In the genomic region with DNA sequence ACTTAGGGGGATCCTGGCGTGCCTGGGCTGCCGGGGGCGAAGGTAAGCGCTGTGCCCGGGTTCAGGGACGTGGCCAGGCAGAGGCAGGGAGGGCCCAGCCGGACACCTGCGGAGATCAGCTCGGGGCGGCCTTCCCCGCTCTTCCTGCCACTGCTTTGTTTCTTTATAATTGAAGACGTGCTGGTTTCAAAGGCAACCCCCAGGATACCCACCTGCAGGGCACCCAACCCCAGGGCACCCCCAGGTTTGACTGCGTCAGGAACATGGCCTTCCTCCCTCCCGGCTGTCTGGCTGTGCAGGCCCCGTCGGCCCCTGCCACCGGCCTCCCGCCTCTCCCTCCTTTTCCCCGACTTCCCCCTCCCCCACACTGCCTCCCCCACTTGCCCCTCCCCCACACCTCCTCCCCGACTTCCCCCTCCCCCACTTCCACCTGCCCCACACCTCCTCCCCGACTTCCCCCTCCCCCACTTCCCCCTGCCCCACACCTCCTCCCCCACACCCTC, we compare ENCODE assay signal across 20 cellular contexts.
"Had no signal": no experiment of that assay in that cellular context is flagged by ENCODE, and none has a peak within 500 bp of the region (broad histone marks: within the 10 kb centered on the region; RNA-seq: fewer than 3 reads in every experiment).

No MANE protein-coding gene starts in this region.

- DNase-seq: activated naive CD4-positive, alpha-beta T cell; activated T-cell treated with anti-CD3 and anti-CD28 coated beads, Interleukin-2, amount 50 U/mL, for 1 hour; adrenal gland; brain microvascular endothelial cell; caudate nucleus; esophagus squamous epithelium; gastrocnemius medialis; hippocampal formation; left ventricle myocardium superior; mammary epithelial cell; nucleus accumbens; small intestine; stimulated activated CD4-positive, alpha-beta T cell treated with anti-CD3 and anti-CD28 coated beads, Interleukin-2, amount 100 ng/mL, for 24 hours; stimulated activated naive CD8-positive, alpha-beta T cell treated with anti-CD3 and anti-CD28 coated beads, Interleukin-15, amount 100 ng/mL, for 72 hours; transverse colon had no signal

- H3K36me3 ChIP-seq: gastrocnemius medialis, transverse colon had no signal

- ATAC-seq: gastrocnemius medialis; left ventricle myocardium superior; natural killer cell treated with Interleukin-12 subunit alpha and Interleukin-12 subunit beta and Interleukin-15 and Interleukin-18, amount 100 ng/mL, for 72 hours; sciatic nerve; stimulated activated effector memory CD8-positive, alpha-beta T cell treated with anti-CD3 and anti-CD28 coated beads, Interleukin-12 subunit alpha, Interleukin-12 subunit beta, amount 100 ng/mL, for 72 hours had no signal

- H3K4me3 ChIP-seq: adrenal gland, ascending aorta, esophagus squamous epithelium, gastrocnemius medialis, suprapubic skin, transverse colon had no signal

- H3K4me1 ChIP-seq: adrenal gland, ascending aorta, gastrocnemius medialis, suprapubic skin, transverse colon had no signal

- H3K27ac ChIP-seq: adrenal gland, ascending aorta, brain microvascular endothelial cell, esophagus squamous epithelium, gastrocnemius medialis, suprapubic skin, transverse colon had no signal

- H3K27me3 ChIP-seq: adrenal gland, ascending aorta, brain microvascular endothelial cell, esophagus squamous epithelium, gastrocnemius medialis, suprapubic skin, transverse colon had no signal

- H3K9me3 ChIP-seq: adrenal gland, ascending aorta, esophagus squamous epithelium, gastrocnemius medialis, suprapubic skin, transverse colon had no signal
